ENCODE assay signal across 8 cellular contexts in genomic region chr10:73743327-73743904, GRCh38. TPM values are rescaled to one million over a fixed set of nuclear protein-coding genes. Genes with fewer than 3 reads are reported as not detected.
A peak's percentile ranks its signal among the peaks of the same experiment; 100 is the strongest.
DNase-seq lines count a peak whose midpoint lies in the region; ATAC-seq and TF ChIP-seq lines count a peak whose summit lies in the region.

No MANE protein-coding gene starts in this region.

- H3K36me3 Mint-ChIP-seq in neural progenitor cell = no peaks in the 10 kb centered on the region

- no peaks in the 10 kb centered on the region for H3K27me3 ChIP-seq in endocrine pancreas (ENCODE audit: control insufficient read depth, insufficient read depth, low read length)
- no peaks in the 10 kb centered on the region for H3K27me3 ChIP-seq in neural progenitor cell

- H3K36me3 ChIP-seq in endocrine pancreas (ENCODE audit: control insufficient read depth, insufficient read depth, low read length) (no peaks in the 10 kb centered on the region), neural progenitor cell (no peaks in the 10 kb centered on the region)

- peaks cover 19% of the 10 kb centered on the region for H3K4me1 Mint-ChIP-seq in neural progenitor cell

- no peaks in the 10 kb centered on the region for H3K9me3 ChIP-seq in endocrine pancreas (ENCODE audit: control insufficient read depth, low read length)
- H3K9me3 ChIP-seq in neural progenitor cell (ENCODE audit: low read depth) = no peaks in the 10 kb centered on the region

- no peaks in the 10 kb centered on the region for H3K9me3 Mint-ChIP-seq in neural progenitor cell

- H4K20me1 ChIP-seq in neural progenitor cell (ENCODE audit: low read depth) = no peaks in the 10 kb centered on the region

- H3K9ac ChIP-seq in endocrine pancreas (ENCODE audit: control insufficient read depth, insufficient read depth, low read length) (peak overlapping the region; percentile 54), neural progenitor cell (peak overlapping the region; percentile 80)

- H3K27ac ChIP-seq in C4-2B = peak overlapping the region; percentile 92
- peak overlapping the region; percentile 89 for H3K27ac ChIP-seq in neural progenitor cell

- TF ChIP-seq CTCF in C4-2B (conservative IDR thresholded peaks at IDR 0.05) (no peak), neural progenitor cell (IDR thresholded peaks at IDR 0.05) (no peak)

- H3K27ac Mint-ChIP-seq in neural progenitor cell = peak overlapping the region; percentile 99

- no peak for ATAC-seq in HG03521 (IDR thresholded peaks at IDR 0.05; ENCODE audit: unreplicated experiment)
- no peak for ATAC-seq in HG02885 (IDR thresholded peaks at IDR 0.05; ENCODE audit: poor library complexity, unreplicated experiment)

- DNase-seq in OCI-M1 (lab: John Stamatoyannopoulos, UW) (peak; percentile 54), neural progenitor cell (ENCODE audit: low spot score) (no peak), KG1 (lab: John Stamatoyannopoulos, UW) (no peak), NCI-H2029 (lab: John Stamatoyannopoulos, UW) (no peak)

- peaks cover 14% of the 10 kb centered on the region for H3K4me1 ChIP-seq in endocrine pancreas (ENCODE audit: control insufficient read depth, insufficient read depth, low read length)
- H3K4me1 ChIP-seq in neural progenitor cell = peaks cover 6% of the 10 kb centered on the region

- H3K4me2 ChIP-seq in neural progenitor cell = peak overlapping the region; percentile 90

- H3K4me3 Mint-ChIP-seq in neural progenitor cell = peak overlapping the region; percentile 99

- H2AFZ ChIP-seq in neural progenitor cell (replicated peaks) = peak overlapping the region; percentile 96

- peaks cover 42% of the 10 kb centered on the region for H3K79me2 ChIP-seq in neural progenitor cell (ENCODE audit: low read depth)

- H3K27me3 Mint-ChIP-seq in neural progenitor cell (ENCODE audit: insufficient read depth, low read depth) = no peaks in the 10 kb centered on the region

- H3K4me3 ChIP-seq in endocrine pancreas (ENCODE audit: control insufficient read depth, insufficient read depth, low read length) = peak overlapping the region; percentile 74
- H3K4me3 ChIP-seq in neural progenitor cell = peak overlapping the region; percentile 70

- peaks cover 30% of the 10 kb centered on the region for H3F3A ChIP-seq in neural progenitor cell (ENCODE audit: low read depth)

RNA-seq across cellular contexts. Expression of gene SEC24C, which starts 0.8 kb away (rescaled TPM):
- 36.0 and 50.4 TPM in 2 replicates for total RNA-seq in neural progenitor cell (ENCODE audit: low replicate concordance)

RNA-seq across cellular contexts. Expression of gene CHCHD1, which starts 38.4 kb away (rescaled TPM):
- total RNA-seq in neural progenitor cell (ENCODE audit: low replicate concordance) = 51.3 and 66.7 TPM in 2 replicates

RNA-seq across cellular contexts. Expression of gene ZSWIM8, which starts 42.0 kb away (rescaled TPM):
- total RNA-seq in neural progenitor cell (ENCODE audit: low replicate concordance) = 30.5 and 38.1 TPM in 2 replicates

RNA-seq across cellular contexts. Expression of gene AGAP5, which starts 45.5 kb away (rescaled TPM):
- total RNA-seq in neural progenitor cell (ENCODE audit: low replicate concordance) = 8.3 and 9.4 TPM in 2 replicates
